ENCODE assay signal across 17 cellular contexts in the genomic region with DNA sequence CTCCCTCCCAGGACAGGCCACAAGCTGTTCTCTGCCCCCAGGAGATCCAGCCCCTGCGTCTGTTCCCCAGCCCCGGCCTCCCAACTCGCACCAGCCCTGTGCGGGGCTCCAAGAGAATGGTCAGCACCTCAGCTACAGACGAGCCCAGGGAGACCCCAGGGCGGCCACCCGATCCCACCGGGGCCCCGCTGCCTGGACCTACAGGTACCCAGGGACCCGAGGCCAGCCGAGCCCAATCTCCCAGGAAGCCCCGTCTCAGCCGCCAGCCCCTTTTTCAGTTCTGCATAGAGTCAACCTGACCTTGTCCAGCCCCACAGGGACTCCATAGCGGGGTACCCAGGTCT.
"Had no signal": no experiment of that assay in that cellular context is flagged by ENCODE, and none has a peak within 500 bp of the region (broad histone marks: within the 10 kb centered on the region; RNA-seq: fewer than 3 reads in every experiment).

No MANE protein-coding gene starts in this region.

- H3K4me3 ChIP-seq: heart right ventricle, lung, psoas muscle, sigmoid colon, skin epidermis, suprapubic skin, thyroid gland had no signal

- DNase-seq: cerebellar nuclear complex; foreskin melanocyte; heart right ventricle; hypothalamus; mesenchymal stem cell; midbrain; occipital lobe; psoas muscle; retina; sigmoid colon; stimulated activated naive CD4-positive, alpha-beta T cell; thyroid gland had no signal

- H3K9me3 ChIP-seq: heart right ventricle, psoas muscle, sigmoid colon, suprapubic skin, thyroid gland had no signal

- H3K27me3 Mint-ChIP-seq: natural killer cell treated with Interleukin-12 subunit alpha and Interleukin-12 subunit beta and Interleukin-15 and Interleukin-18, amount 100 ng/mL, for 72 hours; type B pancreatic cell had no signal

- H3K27ac Mint-ChIP-seq: natural killer cell treated with Interleukin-12 subunit alpha and Interleukin-12 subunit beta and Interleukin-15 and Interleukin-18, amount 100 ng/mL, for 72 hours; type B pancreatic cell had no signal

- H3K9me3 Mint-ChIP-seq: type B pancreatic cell had no signal

- H3K27ac ChIP-seq: psoas muscle, sigmoid colon, skin epidermis, suprapubic skin, thyroid gland had no signal

- ATAC-seq: psoas muscle had no signal

- H3K4me3 Mint-ChIP-seq: natural killer cell treated with Interleukin-12 subunit alpha and Interleukin-12 subunit beta and Interleukin-15 and Interleukin-18, amount 100 ng/mL, for 72 hours; type B pancreatic cell had no signal

- H3K27me3 ChIP-seq: heart right ventricle, sigmoid colon, suprapubic skin, thyroid gland had no signal
